In genomic region chr21:20970691-20971090, GRCh38 we compare ENCODE assay signal across 16 cellular contexts. TPM values are rescaled to one million over a fixed set of nuclear protein-coding genes. Genes with fewer than 3 reads are reported as not detected.
A peak's percentile ranks its signal among the peaks of the same experiment; 100 is the strongest.
DNase-seq lines count a peak whose midpoint lies in the region; ATAC-seq and TF ChIP-seq lines count a peak whose summit lies in the region.
"Had no signal": no experiment of that assay in that cellular context is flagged by ENCODE, and none has a peak within 500 bp of the region (broad histone marks: within the 10 kb centered on the region; RNA-seq: fewer than 3 reads in every experiment).

No MANE protein-coding gene starts in this region.

- H3K9me3 ChIP-seq in Karpas-422 (ENCODE audit: low read length): no peaks in the 10 kb centered on the region
- H3K9me3 ChIP-seq in mammary epithelial cell (replicated peaks; ENCODE audit: insufficient read depth, low read length): peaks cover 22% of the 10 kb centered on the region
- H3K9me3 ChIP-seq: BLaER1, SJCRH30 had no signal

- 0% methylated on average over 1 of the region's 1 CpG for WGBS in mammary epithelial cell (ENCODE audit: low coverage, missing lambda C conversion rate)

- CTCF ChIA-PET in mammary epithelial cell (lab: Charles Lee; ENCODE audit: low non-redundant PET): no interaction called here

- H3K79me2 ChIP-seq in Karpas-422 (ENCODE audit: low read length): no peaks in the 10 kb centered on the region
- H3K79me2 ChIP-seq in mammary epithelial cell (ENCODE audit: insufficient read depth, low read length): no peaks in the 10 kb centered on the region

- H3K4me1 ChIP-seq in Karpas-422 (ENCODE audit: low read length) (peaks cover 63% of the 10 kb centered on the region), mammary epithelial cell (ENCODE audit: insufficient read depth, low read length) (no peaks in the 10 kb centered on the region)
- H3K4me1 ChIP-seq: BLaER1, SJCRH30 had no signal

- H3K4me2 ChIP-seq in Karpas-422 (ENCODE audit: low read depth, low read length, poor library complexity, severe bottlenecking) (peak overlapping the region; percentile 16), mammary epithelial cell (ENCODE audit: insufficient read depth, low read depth, low read length) (no peak overlapping the region)
- H3K4me2 ChIP-seq: BLaER1 had no signal

- H3K4me3 ChIP-seq in Karpas-422 (ENCODE audit: low read length) (no peak overlapping the region), dorsolateral prefrontal cortex (peak overlapping the region in 8 of 59 donors; percentile 1 to 35 (median 12)), mammary epithelial cell (replicated peaks in 1 of 3; ENCODE audit: insufficient read depth in 1 of 3, low read depth in 2 of 3, low read length in 3 of 3) (no peak overlapping the region)
- H3K4me3 ChIP-seq: BLaER1, K562, SJCRH30 had no signal

- TF ChIP-seq CTCF in dorsolateral prefrontal cortex (IDR thresholded peaks at IDR 0.05 in 54 of 56, conservative IDR thresholded peaks at IDR 0.05 in 2 of 56; ENCODE audit: low read depth in 1 of 56, partially characterized antibody in 56 of 56) (no peak), mammary epithelial cell (conservative IDR thresholded peaks at IDR 0.05 in 1 of 2, IDR thresholded peaks at IDR 0.05 in 1 of 2; ENCODE audit: extremely low read depth in 1 of 2, insufficient read depth in 1 of 2, low read depth in 1 of 2, low read length in 2 of 2) (no peak)

- dilution Hi-C loops in mammary epithelial cell (cut with HindIII; ENCODE audit: low sequenced_read_pairs): no loop called here

- in situ Hi-C loops in mammary epithelial cell (cut with MboI; ENCODE audit: low sequenced_read_pairs in 2 of 2): no loop called here

- H3K27me3 ChIP-seq in Karpas-422 (ENCODE audit: low read length): no peaks in the 10 kb centered on the region
- H3K27me3 ChIP-seq in dorsolateral prefrontal cortex: no peaks in the 10 kb centered on the region
- no peaks in the 10 kb centered on the region for H3K27me3 ChIP-seq in layer of hippocampus (ENCODE audit: control insufficient read depth, insufficient read depth, low read length)
- no peaks in the 10 kb centered on the region for H3K27me3 ChIP-seq in mammary epithelial cell (ENCODE audit: insufficient read depth, low read length)
- H3K27me3 ChIP-seq: BLaER1, SJCRH30 had no signal

- H3K27ac ChIP-seq in Karpas-422 (ENCODE audit: low read length) (peak overlapping the region; percentile 91), dorsolateral prefrontal cortex (peak overlapping the region in 58 of 59 donors; percentile 62 to 97 (median 91)), layer of hippocampus (ENCODE audit: low read depth, low read length) (peak overlapping the region; percentile 77), substantia nigra (ENCODE audit: low read depth, low read length, poor library complexity, severe bottlenecking) (peak overlapping the region; percentile 71), mammary epithelial cell (ENCODE audit: insufficient read depth, low read depth, low read length) (no peak overlapping the region)
- H3K27ac ChIP-seq: BLaER1, SJCRH30 had no signal

- no TSS peak for BruUV-seq in mammary epithelial cell (replicated peaks; lab: Mats Ljungman, UMichigan)

- H3K36me3 ChIP-seq in Karpas-422 (ENCODE audit: insufficient read depth, low read length) (no peaks in the 10 kb centered on the region), mammary epithelial cell (ENCODE audit: insufficient read depth, low read length) (no peaks in the 10 kb centered on the region)
- H3K36me3 ChIP-seq: BLaER1, SJCRH30 had no signal

- H3K9ac ChIP-seq in Karpas-422 (ENCODE audit: low read length) (no peak overlapping the region), mammary epithelial cell (ENCODE audit: insufficient read depth, low read length) (no peak overlapping the region)
- H3K9ac ChIP-seq: BLaER1 had no signal

- DNase-seq in Karpas-422: no peak
- DNase-seq in dorsolateral prefrontal cortex: peak in 2 of 10 donors; percentile 63 to 71
- DNase-seq in substantia nigra (lab: John Stamatoyannopoulos, UW): peak in 12 of 49 donors; percentile 0 to 23 (median 10)
- no peak for DNase-seq in SW 1271 (lab: John Stamatoyannopoulos, UW)
- no peak for DNase-seq in T-helper 1 cell
- DNase-seq in mammary epithelial cell: no peak
- DNase-seq: CD4-positive, alpha-beta T cell; NCI-H1436 treated with DMSO at 0.1 percent for 48 hours; NCI-H187 treated with DMSO at 0.1 percent for 48 hours; NCI-H774 had no signal

- ATAC-seq in HG02798 (IDR thresholded peaks at IDR 0.05; ENCODE audit: poor library complexity, unreplicated experiment): no peak

- intact Hi-C loops in dorsolateral prefrontal cortex (cut with DNase I) (loop anchor here (2.0 to 10.0 kb wide), 3 partner anchors 68 to 1416 kb away; no protein-coding TSS in a partner anchor), mammary epithelial cell (cut with micrococcal nuclease) (no loop called here)

- H4K20me1 ChIP-seq in Karpas-422 (ENCODE audit: insufficient read depth, low read depth, low read length): no peaks in the 10 kb centered on the region
- H4K20me1 ChIP-seq in mammary epithelial cell (ENCODE audit: insufficient read depth, low read length): no peaks in the 10 kb centered on the region
- H4K20me1 ChIP-seq: BLaER1 had no signal

- no peak overlapping the region for H2AFZ ChIP-seq in Karpas-422 (ENCODE audit: low read length)
- H2AFZ ChIP-seq in mammary epithelial cell (ENCODE audit: low read depth, low read length): no peak overlapping the region

- no peaks in the 10 kb centered on the region for H3K9me2 ChIP-seq in Karpas-422 (replicated peaks; ENCODE audit: insufficient read depth, low read length)

RNA-seq across cellular contexts. Expression of gene NCAM2, which starts 27.5 kb away (rescaled TPM):
- total RNA-seq in Karpas-422 (2014; rRNA removed; shearing (Covaris generic); ENCODE audit: low replicate concordance): 0.18 TPM in 1 of 2 replicates, not detected in the other
- total RNA-seq in dorsolateral prefrontal cortex (100 to 1,000 TPM; 102 to 293 (median 180) TPM), mammary epithelial cell (under 1 TPM in 1 of 2 donors, not detected in 1; 0.17 TPM)
- not detected for polyA plus RNA-seq in mammary epithelial cell
- polyA minus RNA-seq in mammary epithelial cell: not detected
- total RNA-seq: CD4-positive, alpha-beta T cell; MCF 10A; SJCRH30 had no signal

Comparison
In these comparisons a context has a peak if more than half of its experiments do, and no peak if none do; other contexts are left out.
1. RNA of gene NCAM2, which starts 27.5 kb away (total RNA-seq): 102 to 293 TPM in dorsolateral prefrontal cortex; 0.17 TPM in mammary epithelial cell and 0.18 TPM in Karpas-422; every median in the first group is over 10 times any median in the second.